Comparison of ENCODE assay signal across 12 cellular contexts in genomic region chr2:131498321-131498973, GRCh38. TPM values are rescaled to one million over a fixed set of nuclear protein-coding genes. Genes with fewer than 3 reads are reported as not detected.
A peak's percentile ranks its signal among the peaks of the same experiment; 100 is the strongest.
DNase-seq lines count a peak whose midpoint lies in the region; ATAC-seq and TF ChIP-seq lines count a peak whose summit lies in the region.
"Not testable (repeated sequence)": the region's sequence is repeated elsewhere in the genome, so short reads cannot be mapped to it uniquely, and the experiment has no call there.
"Had no signal": no experiment of that assay in that cellular context is flagged by ENCODE, and none has a peak within 500 bp of the region (broad histone marks: within the 10 kb centered on the region; RNA-seq: fewer than 3 reads in every experiment).

No MANE protein-coding gene starts in this region.

- H3K36me3 Mint-ChIP-seq in activated CD8-positive, alpha-beta T cell treated with anti-CD3 and anti-CD28 coated beads for 36 hours (ENCODE audit: low read depth): peaks cover 41% of the 10 kb centered on the region
- H3K36me3 Mint-ChIP-seq in effector memory CD8-positive, alpha-beta T cell (ENCODE audit: insufficient read depth): peaks cover 31% of the 10 kb centered on the region

- H3K4me3 ChIP-seq in AG10803 (ENCODE audit: low read length); neutrophil (ENCODE audit: low read depth in 1 of 2, low read length in 1 of 2): not testable (repeated sequence)

- peak; percentile 97 for ATAC-seq in GM19023 (IDR thresholded peaks at IDR 0.05; ENCODE audit: unreplicated experiment)
- ATAC-seq in GM21737 (IDR thresholded peaks at IDR 0.05; ENCODE audit: unreplicated experiment): peak; percentile 65
- peak; percentile 96 for ATAC-seq in HG03060 (IDR thresholded peaks at IDR 0.05; ENCODE audit: low read depth, unreplicated experiment)
- ATAC-seq in HG03575 (IDR thresholded peaks at IDR 0.05; ENCODE audit: extremely low read depth, insufficient number of reproducible peaks, low FRiP score, unreplicated experiment): peak; percentile 76
- peak; percentile 83 for ATAC-seq in activated CD8-positive, alpha-beta T cell treated with anti-CD3 and anti-CD28 coated beads for 36 hours
- not testable (repeated sequence) for ATAC-seq in effector memory CD8-positive, alpha-beta T cell (replicated peaks)

- H3K9me3 ChIP-seq in neutrophil: not testable (repeated sequence)

- TF ChIP-seq CTCF in AG10803 (conservative IDR thresholded peaks at IDR 0.05; ENCODE audit: low read length); activated CD8-positive, alpha-beta T cell treated with anti-CD3 and anti-CD28 coated beads for 36 hours (IDR thresholded peaks at IDR 0.05); neutrophil (IDR thresholded peaks at IDR 0.05): not testable (repeated sequence)

- peak overlapping the region; percentile 75 for H3K27ac ChIP-seq in neutrophil

- peaks cover 27% of the 10 kb centered on the region in 2 experiments for H3K4me1 ChIP-seq in neutrophil (ENCODE audit: control insufficient read depth in 1 of 2, insufficient read depth in 1 of 2, low read depth in 1 of 2, low read length in 1 of 2)

- not testable (repeated sequence) for H3K27me3 Mint-ChIP-seq in activated CD8-positive, alpha-beta T cell treated with anti-CD3 and anti-CD28 coated beads for 36 hours; effector memory CD8-positive, alpha-beta T cell

- CTCF ChIA-PET in activated CD8-positive, alpha-beta T cell treated with anti-CD3 and anti-CD28 coated beads for 36 hours (lab: Charles Lee): not testable (repeated sequence)

- H3K27ac Mint-ChIP-seq in activated CD8-positive, alpha-beta T cell treated with anti-CD3 and anti-CD28 coated beads for 36 hours: peak overlapping the region; percentile 88
- H3K27ac Mint-ChIP-seq in effector memory CD8-positive, alpha-beta T cell: peak overlapping the region; percentile 9 to 35

- intact Hi-C loops in activated CD8-positive, alpha-beta T cell treated with anti-CD3 and anti-CD28 coated beads for 36 hours (cut with micrococcal nuclease): not testable (repeated sequence)

- H3K4me1 Mint-ChIP-seq in activated CD8-positive, alpha-beta T cell treated with anti-CD3 and anti-CD28 coated beads for 36 hours (ENCODE audit: low read depth): peaks cover 32% of the 10 kb centered on the region
- H3K4me1 Mint-ChIP-seq in effector memory CD8-positive, alpha-beta T cell (ENCODE audit: low read depth in 2 of 2): peaks cover 12 to 22% of the 10 kb centered on the region in 2 donors

- not testable (repeated sequence) for H3K9me3 Mint-ChIP-seq in activated CD8-positive, alpha-beta T cell treated with anti-CD3 and anti-CD28 coated beads for 36 hours; effector memory CD8-positive, alpha-beta T cell

- peaks cover 31% of the 10 kb centered on the region for H3K36me3 ChIP-seq in neutrophil

- not testable (repeated sequence) for H3K4me3 Mint-ChIP-seq in activated CD8-positive, alpha-beta T cell treated with anti-CD3 and anti-CD28 coated beads for 36 hours; effector memory CD8-positive, alpha-beta T cell

- POLR2A ChIA-PET in activated CD8-positive, alpha-beta T cell treated with anti-CD3 and anti-CD28 coated beads for 36 hours (lab: Charles Lee): not testable (repeated sequence)

- peak; percentile 27 for DNase-seq in AG10803 (ENCODE audit: low read depth)
- peak; percentile 47 for DNase-seq in activated CD8-positive, alpha-beta T cell treated with anti-CD3 and anti-CD28 coated beads for 36 hours
- not testable (repeated sequence) for DNase-seq in effector memory CD8-positive, alpha-beta T cell

- H3K27me3 ChIP-seq in neutrophil: not testable (repeated sequence)

RNA-seq across cellular contexts. Expression of gene MZT2A, which starts 6.2 kb away (rescaled TPM):
- 100 to 1,000 TPM; 158 to 162 TPM for total RNA-seq in activated CD8-positive, alpha-beta T cell treated with anti-CD3 and anti-CD28 coated beads for 36 hours

RNA-seq across cellular contexts. Expression of gene TUBA3D, which starts 22.5 kb away (rescaled TPM):
- total RNA-seq in activated CD8-positive, alpha-beta T cell treated with anti-CD3 and anti-CD28 coated beads for 36 hours: not detected
- total RNA-seq: H9, K562, PC-9, T-cell had no signal

RNA-seq across cellular contexts. Expression of gene CCDC74A, which starts 29.2 kb away (rescaled TPM):
- 10 to 100 TPM; 10.2 to 10.4 TPM for total RNA-seq in activated CD8-positive, alpha-beta T cell treated with anti-CD3 and anti-CD28 coated beads for 36 hours
